8 cellular contexts compared by ENCODE assay signal in the genomic region with DNA sequence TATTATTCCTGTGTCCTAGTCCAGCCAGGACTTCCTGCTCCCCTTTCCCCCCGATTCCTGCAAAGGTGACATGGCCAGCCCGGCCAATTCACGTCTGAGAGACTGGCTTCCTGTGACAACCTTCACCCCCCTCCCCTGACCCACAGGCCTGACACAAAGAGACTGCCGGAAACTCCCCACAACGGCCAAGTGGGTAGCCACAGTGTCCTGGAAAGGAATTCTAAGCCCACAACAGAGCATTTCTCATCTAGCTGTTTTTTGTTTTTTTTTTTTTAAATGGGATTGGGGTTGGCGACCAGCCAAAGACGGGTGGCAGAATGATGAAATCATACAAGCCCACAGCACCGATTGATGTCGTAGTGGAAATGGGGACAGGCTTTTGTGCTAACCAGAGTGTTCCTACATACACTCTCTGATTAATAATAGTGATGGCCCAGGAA. TPM values are rescaled to one million over a fixed set of nuclear protein-coding genes. Genes with fewer than 3 reads are reported as not detected.
A peak's percentile ranks its signal among the peaks of the same experiment; 100 is the strongest.
DNase-seq lines count a peak whose midpoint lies in the region; ATAC-seq, FAIRE-seq and TF ChIP-seq lines count a peak whose summit lies in the region.

No MANE protein-coding gene starts in this region.

- H3K27me3 ChIP-seq in HUES64 (ENCODE audit: insufficient read depth, low read length) = no peaks in the 10 kb centered on the region
- no peaks in the 10 kb centered on the region for H3K27me3 ChIP-seq in parathyroid adenoma (ENCODE audit: control insufficient read depth, insufficient read depth, low read length)

- no peak for TF ChIP-seq CTCF in AG09309 (IDR thresholded peaks at IDR 0.05; ENCODE audit: control insufficient read depth, insufficient read depth, low read depth, low read length, missing control alignments)
- no peak for TF ChIP-seq CTCF in parathyroid adenoma (IDR thresholded peaks at IDR 0.05)

- H3K9ac ChIP-seq in HUES64 (ENCODE audit: low read depth, low read length) (peak overlapping the region; percentile 8; the same call in 1 of the 2 replicates), parathyroid adenoma (no peak overlapping the region)

- peak; percentile 51 for DNase-seq in AG09309 (ENCODE audit: low read depth)
- DNase-seq in activated T-cell treated with anti-CD3 and anti-CD28 coated beads, Interleukin-2, amount 50 U/mL, for 48 hours = peak; percentile 37 to 43
- DNase-seq in foreskin melanocyte = peak; percentile 5
- DNase-seq in GM19239 (ENCODE audit: insufficient read length, low spot score) = no peak
- DNase-seq in cerebellar nuclear complex (lab: John Stamatoyannopoulos, UW) = no peak

- H3K36me3 ChIP-seq in HUES64 (ENCODE audit: insufficient read depth, low read length) (no peaks in the 10 kb centered on the region), parathyroid adenoma (ENCODE audit: control insufficient read depth, insufficient read depth, low read length) (no peaks in the 10 kb centered on the region)

- H2AFZ ChIP-seq in parathyroid adenoma = no peak overlapping the region

- no peak overlapping the region for H3K4me2 ChIP-seq in parathyroid adenoma (ENCODE audit: low read length)

- FAIRE-seq in GM19239 (lab: Jason Lieb, UNC) = no peak

- no peaks in the 10 kb centered on the region for H3K79me2 ChIP-seq in parathyroid adenoma

- 61% methylated on average over 8 of the region's 9 CpGs for WGBS in HUES64

- H3K9me3 ChIP-seq in HUES64 (ENCODE audit: insufficient read depth, low read depth, low read length) (no peaks in the 10 kb centered on the region; the same call in 1 of the 2 replicates), parathyroid adenoma (ENCODE audit: control insufficient read depth, low read length) (no peaks in the 10 kb centered on the region)

- no peak overlapping the region for H3K4me3 ChIP-seq in AG09309 (ENCODE audit: control insufficient read depth, low read depth, low read length)
- H3K4me3 ChIP-seq in HUES64 (ENCODE audit: low read length) = no peak overlapping the region
- H3K4me3 ChIP-seq in parathyroid adenoma (ENCODE audit: low read depth, low read length) = no peak overlapping the region

- H3K27ac ChIP-seq in HUES64 (ENCODE audit: low read depth, low read length) (peak overlapping the region; percentile 47; the same call in 1 of the 2 replicates), parathyroid adenoma (peak overlapping the region; percentile 62)

- no peak for ATAC-seq in GM18511 (IDR thresholded peaks at IDR 0.05; ENCODE audit: unreplicated experiment)

- H3K4me1 ChIP-seq in HUES64 (ENCODE audit: insufficient read depth, low read length) = peaks cover 24% of the 10 kb centered on the region
- H3K4me1 ChIP-seq in parathyroid adenoma = no peaks in the 10 kb centered on the region

RNA-seq across cellular contexts. Expression of a gene that starts 2.8 kb away (rescaled TPM):
- not detected for polyA plus RNA-seq in HUES64 (2013, experiment 1 of 2)
- 0.44 TPM for polyA plus RNA-seq in HUES64 (2013, experiment 2 of 2)

RNA-seq across cellular contexts. Expression of a gene that starts 23.0 kb away (rescaled TPM):
- polyA plus RNA-seq in HUES64 (2013, experiment 1 of 2) = not detected
- polyA plus RNA-seq in HUES64 (2013, experiment 2 of 2) = not detected

RNA-seq across cellular contexts. Expression of a gene that starts 39.9 kb away (rescaled TPM):
- polyA plus RNA-seq in HUES64 (2013, experiment 1 of 2) = 0.65 TPM
- polyA plus RNA-seq in HUES64 (2013, experiment 2 of 2) = 0.63 TPM

Comparison
In these comparisons a context has a peak if more than half of its experiments do, and no peak if none do; other contexts are left out.
1. DNase-seq: peak in AG09309 (single experiment), activated T-cell treated with anti-CD3 and anti-CD28 coated beads, Interleukin-2, amount 50 U/mL, for 48 hours (2 of 2) and foreskin melanocyte (single experiment); none in GM19239 (single experiment) and cerebellar nuclear complex (0 of 2).